Comparison of ENCODE assay signal across 8 cellular contexts in the genomic region with DNA sequence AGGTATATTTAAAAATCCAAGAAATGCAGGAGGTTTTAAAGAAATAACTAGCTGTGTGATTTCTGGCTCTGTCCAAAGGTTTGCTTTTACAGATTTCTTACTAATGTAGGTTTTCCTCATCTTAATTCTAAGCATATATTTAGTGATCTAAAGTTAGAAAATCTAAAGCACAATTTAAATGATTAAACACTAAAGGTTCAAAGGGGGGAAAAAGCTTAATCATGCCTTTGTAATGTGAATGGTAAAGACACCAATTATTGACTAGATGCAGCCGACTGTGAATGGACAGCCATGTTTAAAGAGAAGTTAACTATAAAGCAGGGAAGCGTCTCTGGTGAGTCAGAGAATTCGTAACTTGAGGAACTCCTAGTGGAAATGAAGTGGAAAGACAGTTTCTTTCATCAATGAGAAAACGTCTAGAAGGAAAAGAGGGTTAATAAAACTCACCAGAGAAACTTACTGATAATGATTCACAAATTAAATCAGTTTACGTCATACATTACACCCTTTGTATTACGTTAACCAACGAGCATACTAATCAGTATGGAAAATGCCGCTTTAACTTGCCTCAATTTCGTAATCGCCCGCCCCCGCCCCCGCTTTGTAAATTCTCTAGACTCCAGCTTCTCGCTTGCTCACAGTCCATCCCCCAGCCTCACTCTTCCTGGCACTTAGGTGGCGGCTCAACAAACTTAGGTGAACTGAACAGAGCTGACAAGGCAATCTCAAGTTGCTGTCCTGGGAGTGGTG. TPM values are rescaled to one million over a fixed set of nuclear protein-coding genes. Genes with fewer than 3 reads are reported as not detected.
DNase-seq lines count a peak whose midpoint lies in the region; ATAC-seq and TF ChIP-seq lines count a peak whose summit lies in the region.

No MANE protein-coding gene starts in this region.

- ATAC-seq in lower lobe of right lung, result peak; percentile 11 to 42
- ATAC-seq in HG03108 (IDR thresholded peaks at IDR 0.05; ENCODE audit: unreplicated experiment), result no peak

- H3K27ac ChIP-seq in VCaP, result peak overlapping the region; percentile 96
- peak overlapping the region; percentile 98 for H3K27ac ChIP-seq in lower lobe of right lung

- TF ChIP-seq CTCF in GM12873 (IDR thresholded peaks at IDR 0.05; ENCODE audit: insufficient read depth, low read depth, low read length, missing control alignments) (peak; percentile 26), VCaP (conservative IDR thresholded peaks at IDR 0.05) (peak; percentile 58), lower lobe of right lung (IDR thresholded peaks at IDR 0.05) (peak; percentile 45)

- no peaks in the 10 kb centered on the region for H3K36me3 ChIP-seq in lower lobe of right lung

- peak overlapping the region; percentile 60 for H3K4me3 ChIP-seq in lower lobe of right lung

- H3K4me1 ChIP-seq in lower lobe of right lung, result peaks cover 27% of the 10 kb centered on the region

- no peaks in the 10 kb centered on the region for H3K9me3 ChIP-seq in lower lobe of right lung

- DNase-seq in 8988T, result peak; percentile 12
- peak; percentile 67 for DNase-seq in NCI-H2227 (lab: John Stamatoyannopoulos, UW; ENCODE audit: unreplicated experiment)
- peak; percentile 66 for DNase-seq in effector CD4-positive, alpha-beta T cell
- peak; percentile 74 for DNase-seq in lower lobe of right lung
- DNase-seq in stimulated activated CD8-positive, alpha-beta memory T cell treated with anti-CD3 and anti-CD28 coated beads, Interleukin-7, amount 100 ng/mL, for 48 hours (ENCODE audit: extremely low read depth in 1 of 2, low read depth in 1 of 2), result peak; percentile 16 to 50

- no peaks in the 10 kb centered on the region for H3K27me3 ChIP-seq in lower lobe of right lung (ENCODE audit: low read depth)

- intact Hi-C loops in lower lobe of right lung (cut with DNase I), result no loop called here

RNA-seq across cellular contexts. Expression of gene HBP1, which starts 1.1 kb away (rescaled TPM):
- total RNA-seq in lower lobe of right lung, result 81.9 TPM

Comparison
In these comparisons a context has a peak if more than half of its experiments do, and no peak if none do; other contexts are left out.
1. DNase-seq: peak in every context shown above with its lines; median percentile 74 in lower lobe of right lung; 67 in NCI-H2227; 66 in effector CD4-positive, alpha-beta T cell; 33 in stimulated activated CD8-positive, alpha-beta memory T cell treated with anti-CD3 and anti-CD28 coated beads, Interleukin-7, amount 100 ng/mL, for 48 hours; 12 in 8988T.